23 cellular contexts compared by ENCODE assay signal in genomic region chr17:59527931-59528330, GRCh38.
"Had no signal": no experiment of that assay in that cellular context is flagged by ENCODE, and none has a peak within 500 bp of the region (broad histone marks: within the 10 kb centered on the region; RNA-seq: fewer than 3 reads in every experiment).

No MANE protein-coding gene starts in this region.

- H3K4me3 ChIP-seq: ascending aorta, Peyer's patch, SJSA1 had no signal

- DNase-seq: activated CD4-positive, alpha-beta T cell treated with anti-CD3 and anti-CD28 coated beads, Interleukin-2, amount 10 ng/mL, durations not matched to agents 24 days and 14 days; activated CD4-positive, alpha-beta T cell treated with anti-CD3 and anti-CD28 coated beads, Interleukin-2, amount 50 U/mL, for 4 hours; activated CD8-positive, alpha-beta T cell treated with anti-CD3 and anti-CD28 coated beads, Interleukin-2, amount 10 ng/mL, durations not matched to agents 7 days and 5 days; activated gamma-delta T cell; activated naive CD4-positive, alpha-beta T cell treated with Interleukin-2 at 50 U/mL for 16 hours; activated naive CD8-positive, alpha-beta T cell treated with anti-CD3 and anti-CD28 coated beads, Interleukin-2, amount 10 ng/mL, durations not matched to agents 7 days and 5 days; activated T-cell treated with anti-CD3 and anti-CD28 coated beads, Interleukin-2, amount 50 U/mL, for 24 hours; amygdala; cerebellar nuclear complex; NCI-H1048; NCI-H1105 treated with DMSO at 0.1 percent for 48 hours; NCI-H187; NCI-H2029 treated with DMSO at 0.1 percent for 48 hours; NCI-H446; NCI-H510A treated with DMSO at 0.1 percent for 48 hours; NCI-H526 treated with DMSO at 0.1 percent for 48 hours; NCI-H774; Peyer's patch; RPMI8226; SHP77 treated with DMSO at 0.1 percent for 48 hours; SK-N-SH had no signal
